Comparison of ENCODE assay signal across 8 cellular contexts in the genomic region with DNA sequence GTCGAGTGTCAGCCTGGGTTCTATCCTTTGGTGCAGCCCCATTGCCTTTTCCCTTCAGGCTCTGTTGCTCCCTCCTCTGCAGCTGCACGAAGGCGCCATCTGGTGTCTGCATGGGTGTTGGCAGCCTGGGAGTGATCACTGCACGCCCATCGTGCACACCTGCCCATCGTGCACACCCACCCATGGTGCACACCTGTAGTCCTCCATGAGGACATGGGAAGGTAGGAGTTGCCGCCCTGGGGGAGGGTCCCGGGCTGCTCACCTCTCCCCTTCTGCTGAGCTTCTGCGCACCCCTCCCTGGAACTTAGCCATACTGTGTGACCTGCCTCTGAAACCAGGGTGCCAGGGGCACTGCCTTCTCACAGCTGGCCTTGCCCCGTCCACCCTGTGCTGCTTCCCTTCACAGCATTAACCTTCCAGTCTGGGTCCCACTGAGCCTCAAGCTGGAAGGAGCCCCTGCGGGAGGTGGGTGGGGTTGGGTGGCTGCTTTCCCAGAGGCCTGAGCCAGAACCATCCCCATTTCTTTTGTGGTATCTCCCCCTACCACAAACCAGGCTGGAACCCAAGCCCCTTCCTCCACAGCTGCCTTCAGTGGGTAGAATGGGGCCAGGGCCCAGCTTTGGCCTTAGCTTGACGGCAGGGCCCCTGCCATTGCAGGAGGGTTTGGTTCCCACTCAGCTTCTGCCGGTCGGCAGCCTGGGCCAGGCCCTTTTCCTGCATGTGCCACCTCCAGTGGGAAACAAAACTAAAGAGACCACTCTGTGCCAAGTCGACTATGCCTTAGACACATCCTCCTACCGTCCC. TPM values are rescaled to one million over a fixed set of nuclear protein-coding genes. Genes with fewer than 3 reads are reported as not detected.
DNase-seq lines count a peak whose midpoint lies in the region; ATAC-seq and TF ChIP-seq lines count a peak whose summit lies in the region.

No MANE protein-coding gene starts in this region.

- intact Hi-C loops in PC-3 (cut with micrococcal nuclease): loop anchor here (1.0 to 5.0 kb wide), 3 partner anchors 45 to 112 kb away; a partner anchor contains a TSS
- intact Hi-C loops in stomach (cut with DNase I; ENCODE audit: low total_unique reads): loop anchor here (5.0 kb wide), 1 partner anchor 46 kb away; a partner anchor contains a TSS

- no peaks in the 10 kb centered on the region for H3K36me3 ChIP-seq in PC-3 (ENCODE audit: low read depth, low read length)
- H3K36me3 ChIP-seq in stomach: peaks cover 12 to 80% (median 66%) of the 10 kb centered on the region in 4 donors

- POLR2A ChIA-PET in PC-3 (lab: Charles Lee; ENCODE audit: unreplicated experiment): no interaction called here

- TF ChIP-seq POLR2A in stomach (IDR thresholded peaks at IDR 0.05): no peak

- H4K20me1 ChIP-seq in PC-3 (ENCODE audit: low read length): no peaks in the 10 kb centered on the region

- H3K27ac ChIP-seq in PC-3 (ENCODE audit: low read length) (no peak overlapping the region), stomach (no peak overlapping the region)

- H3K4me1 ChIP-seq in PC-3 (ENCODE audit: insufficient read depth, low read length) (peaks cover 18% of the 10 kb centered on the region), stomach (peaks cover 12 to 24% (median 14%) of the 10 kb centered on the region in 4 donors)

- no peaks in the 10 kb centered on the region for H3K9me2 ChIP-seq in PC-3 (replicated peaks; ENCODE audit: low read length)

- H3K36me3 Mint-ChIP-seq in neural crest cell (ENCODE audit: low read depth): no peaks in the 10 kb centered on the region

- ATAC-seq in HG03354 (IDR thresholded peaks at IDR 0.05; ENCODE audit: poor library complexity, severe bottlenecking, unreplicated experiment) (peak; percentile 58), PC-3 (peak; percentile 68), esophagus mucosa (peak; percentile 59)

- H3K27me3 Mint-ChIP-seq in neural crest cell (ENCODE audit: low read depth): no peaks in the 10 kb centered on the region

- H3K4me3 Mint-ChIP-seq in neural crest cell: peak overlapping the region; percentile 23

- H3K27ac Mint-ChIP-seq in neural crest cell (ENCODE audit: unreplicated experiment): no peak overlapping the region

- no peaks in the 10 kb centered on the region for H3K4me1 Mint-ChIP-seq in neural crest cell

- TF ChIP-seq CTCF in PC-3 (conservative IDR thresholded peaks at IDR 0.05; ENCODE audit: low read depth, low read length) (peak; percentile 82), neural crest cell (conservative IDR thresholded peaks at IDR 0.05) (peak; percentile 85), stomach (IDR thresholded peaks at IDR 0.05) (peak in 5 of 7 experiments; percentile 71 to 90 (median 80))

- WGBS in stomach, 5 donors: 48 to 54% (median 50%) methylated on average over 11 to 16 of the region's 16 CpGs

- no peaks in the 10 kb centered on the region for H3F3A ChIP-seq in PC-3 (ENCODE audit: low read length, unreplicated experiment)

- TSS peak; percentile 8 for BruUV-seq in PC-3 (replicated peaks; lab: Mats Ljungman, UMichigan)

- no peak overlapping the region for H3K9ac ChIP-seq in PC-3 (ENCODE audit: low read length)

- DNase-seq in DMS79 treated with DMSO at 0.1 percent for 48 hours (lab: John Stamatoyannopoulos, UW) (peak; percentile 46), PC-3 (peak; percentile 70), activated T-cell treated with anti-CD3 and anti-CD28 coated beads for 24 hours (ENCODE audit: low read depth) (peak; percentile 70), neural crest cell (ENCODE audit: low read depth, low spot score) (peak; percentile 69), stomach (peak; percentile 76), cortex of kidney (lab: John Stamatoyannopoulos, UW) (no peak)

- no peak overlapping the region for H3K4me3 ChIP-seq in PC-3 (ENCODE audit: low read length)
- no peak overlapping the region for H3K4me3 ChIP-seq in stomach

- H3K9me3 ChIP-seq in PC-3 (ENCODE audit: low read length) (no peaks in the 10 kb centered on the region), stomach (no peaks in the 10 kb centered on the region)

- H3K79me2 ChIP-seq in PC-3 (ENCODE audit: low read length): 0 out of 2 replicates have a peak, but pooled peaks cover 2% of the 10 kb centered on the region

- no peak overlapping the region for H3K4me2 ChIP-seq in PC-3 (ENCODE audit: low read length)

- H3K27me3 ChIP-seq in PC-3 (ENCODE audit: low read length): no peaks in the 10 kb centered on the region
- no peaks in the 10 kb centered on the region for H3K27me3 ChIP-seq in stomach

- CTCF ChIA-PET in PC-3 (lab: Charles Lee): no interaction called here

- no peaks in the 10 kb centered on the region for H3K9me3 Mint-ChIP-seq in neural crest cell

- H2AFZ ChIP-seq in PC-3 (ENCODE audit: low read length): no peak overlapping the region

- TF ChIP-seq EP300 in stomach (IDR thresholded peaks at IDR 0.05): no peak

RNA-seq across cellular contexts. Expression of a gene that starts 2.9 kb away (rescaled TPM):
- total RNA-seq in PC-3 (2014; rRNA removed) (0.98 and 1.6 TPM in 2 replicates), esophagus mucosa (0.64 TPM), neural crest cell (2.5 and 3.0 TPM in 2 replicates), stomach (10 to 100 TPM in 1 of 5 donors, 1 to 10 TPM in 2, under 1 TPM in 1, not detected in 1; 0.37 to 11.0 (median 4.0) TPM)
- 1 to 10 TPM in 2 of 3 donors, under 1 TPM in 1; 0.62 to 2.1 (median 1.3) TPM for polyA plus RNA-seq in stomach

RNA-seq across cellular contexts. Expression of a gene that starts 7.9 kb away (rescaled TPM):
- total RNA-seq in PC-3 (2014; rRNA removed) (51.3 and 52.0 TPM in 2 replicates), esophagus mucosa (25.9 TPM), neural crest cell (22.4 and 22.5 TPM in 2 replicates), stomach (10 to 100 TPM; 22.8 to 85.8 (median 52.5) TPM)
- 100 to 1,000 TPM; 128 to 205 (median 134) TPM for polyA plus RNA-seq in stomach

RNA-seq across cellular contexts. Expression of a gene that starts 15.2 kb away (rescaled TPM):
- total RNA-seq in PC-3 (2014; rRNA removed): 3.2 and 4.6 TPM in 2 replicates
- total RNA-seq in esophagus mucosa: 4.1 TPM
- 16.6 and 17.6 TPM in 2 replicates for total RNA-seq in neural crest cell
- 10 to 100 TPM; 10.1 to 20.1 (median 12.8) TPM for total RNA-seq in stomach
- 10 to 100 TPM; 18.6 to 20.7 (median 19.2) TPM for polyA plus RNA-seq in stomach

RNA-seq across cellular contexts. Expression of a gene that starts 35.7 kb away (rescaled TPM):
- total RNA-seq in PC-3 (2014; rRNA removed) (6.6 and 8.3 TPM in 2 replicates), esophagus mucosa (15.5 TPM), neural crest cell (39.0 and 41.5 TPM in 2 replicates), stomach (10 to 100 TPM; 17.5 to 93.7 (median 26.1) TPM)
- polyA plus RNA-seq in stomach: 10 to 100 TPM; 10.2 to 26.5 (median 13.4) TPM

RNA-seq across cellular contexts. Expression of a gene that starts 39.7 kb away (rescaled TPM):
- total RNA-seq in PC-3 (2014; rRNA removed) (29.3 and 33.2 TPM in 2 replicates), esophagus mucosa (17.5 TPM), neural crest cell (36.0 and 36.8 TPM in 2 replicates), stomach (100 to 1,000 TPM in 1 of 5 donors, 10 to 100 TPM in 4; 12.7 to 136 (median 25.9) TPM)
- polyA plus RNA-seq in stomach: 10 to 100 TPM in 2 of 3 donors, 1 to 10 TPM in 1; 5.7 to 19.8 (median 16.2) TPM
